ENCODE assay signal across 24 cellular contexts in the genomic region with DNA sequence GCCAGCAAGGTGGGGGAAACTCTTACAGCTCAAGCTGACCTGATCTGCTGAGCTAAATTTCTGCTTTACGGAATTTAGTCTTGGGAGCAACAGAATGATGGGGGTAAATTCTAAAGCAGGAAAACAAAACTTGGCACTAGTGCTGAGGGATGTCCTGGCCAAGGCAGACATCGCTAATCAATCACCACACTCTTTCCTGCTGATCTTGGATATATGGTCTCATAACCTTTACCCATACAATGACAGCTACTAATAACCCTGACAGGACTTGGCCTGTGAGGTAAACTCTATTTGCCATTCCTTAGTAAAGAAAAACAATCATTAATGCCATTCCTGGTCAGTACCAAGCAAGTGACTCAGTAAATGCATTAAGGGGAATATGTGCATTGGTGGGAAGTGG. TPM values are rescaled to one million over a fixed set of nuclear protein-coding genes. Genes with fewer than 3 reads are reported as not detected.
DNase-seq lines count a peak whose midpoint lies in the region; ATAC-seq and TF ChIP-seq lines count a peak whose summit lies in the region.
"Had no signal": no experiment of that assay in that cellular context is flagged by ENCODE, and none has a peak within 500 bp of the region (broad histone marks: within the 10 kb centered on the region; RNA-seq: fewer than 3 reads in every experiment).

No MANE protein-coding gene starts in this region.

- H3K36me3 Mint-ChIP-seq in activated naive CD8-positive, alpha-beta T cell: peaks cover 15% of the 10 kb centered on the region
- H3K36me3 Mint-ChIP-seq in activated naive CD8-positive, alpha-beta T cell treated with anti-CD3 and anti-CD28 coated beads, Interleukin-2, amount 50 U/mL, for 24 hours (ENCODE audit: low read depth): peaks cover 20% of the 10 kb centered on the region
- peaks cover 27% of the 10 kb centered on the region for H3K36me3 Mint-ChIP-seq in stimulated activated memory B cell treated with anti-CD40 and anti-IgM and Interleukin-4, amounts not matched to agents 10 μg/mL and 1 μg/mL and 100 μg/mL, for 72 hours
- H3K36me3 Mint-ChIP-seq in neural progenitor cell: no peaks in the 10 kb centered on the region

- H3K9ac ChIP-seq in neural progenitor cell: no peak overlapping the region
- H3K9ac ChIP-seq: BLaER1, SK-N-SH had no signal

- no peaks in the 10 kb centered on the region for H4K20me1 ChIP-seq in neural progenitor cell (ENCODE audit: low read depth)

- H3K4me3 Mint-ChIP-seq in activated naive CD8-positive, alpha-beta T cell: no peak overlapping the region
- H3K4me3 Mint-ChIP-seq in activated naive CD8-positive, alpha-beta T cell treated with anti-CD3 and anti-CD28 coated beads, Interleukin-2, amount 50 U/mL, for 24 hours: no peak overlapping the region
- H3K4me3 Mint-ChIP-seq in stimulated activated memory B cell treated with anti-CD40 and anti-IgM and Interleukin-4, amounts not matched to agents 10 μg/mL and 1 μg/mL and 100 μg/mL, for 72 hours: no peak overlapping the region
- no peak overlapping the region for H3K4me3 Mint-ChIP-seq in neural progenitor cell
- H3K4me3 Mint-ChIP-seq: activated naive CD8-positive, alpha-beta T cell treated with anti-CD3 and anti-CD28 coated beads for 36 hours had no signal

- no peaks in the 10 kb centered on the region for H3K27me3 ChIP-seq in neural progenitor cell
- H3K27me3 ChIP-seq: BLaER1 had no signal

- H3K4me3 ChIP-seq in neural progenitor cell: no peak overlapping the region
- H3K4me3 ChIP-seq: BLaER1 had no signal

- H3K27ac Mint-ChIP-seq in activated naive CD8-positive, alpha-beta T cell: peak overlapping the region; percentile 22
- H3K27ac Mint-ChIP-seq in activated naive CD8-positive, alpha-beta T cell treated with anti-CD3 and anti-CD28 coated beads, Interleukin-2, amount 50 U/mL, for 24 hours: no peak overlapping the region
- H3K27ac Mint-ChIP-seq in stimulated activated memory B cell treated with anti-CD40 and anti-IgM and Interleukin-4, amounts not matched to agents 10 μg/mL and 1 μg/mL and 100 μg/mL, for 72 hours: peak overlapping the region; percentile 93
- no peak overlapping the region for H3K27ac Mint-ChIP-seq in neural progenitor cell
- H3K27ac Mint-ChIP-seq: activated naive CD8-positive, alpha-beta T cell treated with anti-CD3 and anti-CD28 coated beads for 36 hours had no signal

- H3K4me2 ChIP-seq in neural progenitor cell: no peak overlapping the region
- H3K4me2 ChIP-seq: BLaER1, SK-N-SH had no signal

- H2AFZ ChIP-seq in neural progenitor cell (replicated peaks): no peak overlapping the region

- ATAC-seq in activated naive CD8-positive, alpha-beta T cell treated with anti-CD3 and anti-CD28 coated beads, Interleukin-2, amount 50 U/mL, for 24 hours: no peak
- no peak for ATAC-seq in stimulated activated memory B cell treated with anti-CD40 and anti-IgM and Interleukin-4, amounts not matched to agents 10 μg/mL and 1 μg/mL and 100 μg/mL, for 72 hours
- ATAC-seq: sciatic nerve had no signal

- H3F3A ChIP-seq in neural progenitor cell (ENCODE audit: low read depth): no peaks in the 10 kb centered on the region

- no peaks in the 10 kb centered on the region for H3K79me2 ChIP-seq in neural progenitor cell (ENCODE audit: low read depth)

- no peaks in the 10 kb centered on the region for H3K27me3 Mint-ChIP-seq in activated naive CD8-positive, alpha-beta T cell
- no peaks in the 10 kb centered on the region for H3K27me3 Mint-ChIP-seq in activated naive CD8-positive, alpha-beta T cell treated with anti-CD3 and anti-CD28 coated beads, Interleukin-2, amount 50 U/mL, for 24 hours
- H3K27me3 Mint-ChIP-seq in stimulated activated memory B cell treated with anti-CD40 and anti-IgM and Interleukin-4, amounts not matched to agents 10 μg/mL and 1 μg/mL and 100 μg/mL, for 72 hours: no peaks in the 10 kb centered on the region
- peaks cover 13% of the 10 kb centered on the region for H3K27me3 Mint-ChIP-seq in neural progenitor cell (ENCODE audit: insufficient read depth, low read depth)
- H3K27me3 Mint-ChIP-seq: activated naive CD8-positive, alpha-beta T cell treated with anti-CD3 and anti-CD28 coated beads for 36 hours had no signal

- peaks cover 9% of the 10 kb centered on the region for H3K4me1 ChIP-seq in neural progenitor cell

- H3K9me3 Mint-ChIP-seq in activated naive CD8-positive, alpha-beta T cell (ENCODE audit: low read depth): peaks cover 12% of the 10 kb centered on the region
- H3K9me3 Mint-ChIP-seq in activated naive CD8-positive, alpha-beta T cell treated with anti-CD3 and anti-CD28 coated beads, Interleukin-2, amount 50 U/mL, for 24 hours: peaks cover 13% of the 10 kb centered on the region
- H3K9me3 Mint-ChIP-seq in stimulated activated memory B cell treated with anti-CD40 and anti-IgM and Interleukin-4, amounts not matched to agents 10 μg/mL and 1 μg/mL and 100 μg/mL, for 72 hours: peaks cover 3% of the 10 kb centered on the region
- peaks cover 5% of the 10 kb centered on the region for H3K9me3 Mint-ChIP-seq in neural progenitor cell

- H3K4me1 Mint-ChIP-seq in activated naive CD8-positive, alpha-beta T cell (ENCODE audit: low read depth): peaks cover 32% of the 10 kb centered on the region
- peaks cover 35% of the 10 kb centered on the region for H3K4me1 Mint-ChIP-seq in activated naive CD8-positive, alpha-beta T cell treated with anti-CD3 and anti-CD28 coated beads, Interleukin-2, amount 50 U/mL, for 24 hours
- peaks cover 70% of the 10 kb centered on the region for H3K4me1 Mint-ChIP-seq in stimulated activated memory B cell treated with anti-CD40 and anti-IgM and Interleukin-4, amounts not matched to agents 10 μg/mL and 1 μg/mL and 100 μg/mL, for 72 hours
- peaks cover 27% of the 10 kb centered on the region for H3K4me1 Mint-ChIP-seq in neural progenitor cell

- no peaks in the 10 kb centered on the region for H3K9me3 ChIP-seq in neural progenitor cell (ENCODE audit: low read depth)
- H3K9me3 ChIP-seq: SK-N-SH had no signal

- no peaks in the 10 kb centered on the region for H3K36me3 ChIP-seq in neural progenitor cell
- H3K36me3 ChIP-seq: BLaER1 had no signal

- H3K27ac ChIP-seq in VCaP: peak overlapping the region; percentile 88
- no peak overlapping the region for H3K27ac ChIP-seq in substantia nigra (ENCODE audit: low read depth, low read length, poor library complexity, severe bottlenecking)
- no peak overlapping the region for H3K27ac ChIP-seq in neural progenitor cell
- H3K27ac ChIP-seq: BLaER1 had no signal

- TF ChIP-seq CTCF in VCaP (conservative IDR thresholded peaks at IDR 0.05) (no peak), neural progenitor cell (IDR thresholded peaks at IDR 0.05) (no peak)

- no peak for DNase-seq in activated naive CD8-positive, alpha-beta T cell treated with anti-CD3 and anti-CD28 coated beads, Interleukin-2, amount 50 U/mL, for 24 hours
- DNase-seq in kidney tubule cell (ENCODE audit: low spot score) (peak; percentile 13), substantia nigra (lab: John Stamatoyannopoulos, UW) (no peak), NCI-H2227 (lab: John Stamatoyannopoulos, UW; ENCODE audit: unreplicated experiment) (no peak), neural progenitor cell (ENCODE audit: low spot score) (no peak)
- DNase-seq: 8988T; activated CD4-positive, alpha-beta T cell treated with anti-CD3 and anti-CD28 coated beads for 1 hour; activated CD8-positive, alpha-beta memory T cell treated with anti-CD3 and anti-CD28 coated beads for 24 hours; activated naive CD8-positive, alpha-beta T cell treated with anti-CD3 and anti-CD28 coated beads for 36 hours; DMS 273 treated with DMSO at 0.1 percent for 48 hours; foreskin melanocyte; GF-D8; H7; NCI-H1436 treated with DMSO at 0.1 percent for 48 hours; NCI-H2171 treated with DMSO at 0.1 percent for 48 hours; NCI-H774; SK-N-SH; stimulated activated CD4-positive, alpha-beta T cell treated with anti-CD3 and anti-CD28 coated beads, Interleukin-2, amount 100 ng/mL, for 24 hours; T1000 had no signal

RNA-seq across cellular contexts. Expression of gene PPARGC1B, which starts 51.5 kb away (rescaled TPM):
- total RNA-seq in neural progenitor cell (ENCODE audit: low replicate concordance): 0.36 and 0.71 TPM in 2 replicates

Comparison
In these comparisons a context has a peak if more than half of its experiments do, and no peak if none do; other contexts are left out.
1. H3K27ac Mint-ChIP-seq: peak in activated naive CD8-positive, alpha-beta T cell (single experiment) and stimulated activated memory B cell treated with anti-CD40 and anti-IgM and Interleukin-4, amounts not matched to agents 10 μg/mL and 1 μg/mL and 100 μg/mL, for 72 hours (single experiment); none in activated naive CD8-positive, alpha-beta T cell treated with anti-CD3 and anti-CD28 coated beads, Interleukin-2, amount 50 U/mL, for 24 hours (single experiment) and neural progenitor cell (single experiment).